In the genomic region with DNA sequence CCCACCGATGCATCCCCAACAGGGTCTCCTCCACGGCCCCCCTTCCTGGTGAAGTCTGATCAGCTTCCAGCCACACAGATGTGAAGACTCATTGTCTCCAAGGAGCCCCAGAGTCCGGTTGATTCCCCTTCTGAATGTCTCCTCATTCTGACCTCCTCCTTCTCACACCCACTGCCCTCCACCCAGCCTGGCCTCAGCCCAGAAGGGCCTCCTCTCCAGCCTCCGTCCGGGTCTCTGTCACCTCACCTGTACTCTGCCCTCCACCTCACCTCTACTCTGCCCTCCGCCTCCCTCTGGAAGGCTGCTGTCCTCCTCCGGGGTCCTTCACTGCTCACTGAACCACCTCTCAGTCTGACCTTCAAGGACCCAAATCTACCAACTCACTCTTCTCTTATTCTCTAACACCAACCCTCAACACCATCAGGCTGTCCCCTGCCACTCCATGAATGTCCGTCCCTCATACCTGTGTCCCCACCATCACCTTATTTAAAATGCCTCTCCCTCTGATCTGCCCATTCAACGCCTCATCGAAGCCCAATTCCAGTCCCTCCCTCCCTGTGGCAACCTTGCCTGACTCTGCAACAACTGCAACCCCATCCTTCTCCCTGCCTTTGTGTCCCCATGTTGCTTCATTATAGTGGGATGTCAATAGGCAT, we compare ENCODE assay signal across 9 cellular contexts.
DNase-seq lines count a peak whose midpoint lies in the region; ATAC-seq and TF ChIP-seq lines count a peak whose summit lies in the region.
"Had no signal": no experiment of that assay in that cellular context is flagged by ENCODE, and none has a peak within 500 bp of the region (broad histone marks: within the 10 kb centered on the region; RNA-seq: fewer than 3 reads in every experiment).

No MANE protein-coding gene starts in this region.

- ATAC-seq in GM18517 (IDR thresholded peaks at IDR 0.05; ENCODE audit: unreplicated experiment) (peak; percentile 2), HG02938 (IDR thresholded peaks at IDR 0.05; ENCODE audit: unreplicated experiment) (peak; percentile 6), GM21390 (IDR thresholded peaks at IDR 0.05; ENCODE audit: unreplicated experiment) (no peak)
- no peak for ATAC-seq in activated naive CD8-positive, alpha-beta T cell treated with anti-CD3 and anti-CD28 coated beads, Interleukin-2, amount 50 U/mL, for 24 hours

- no peak for TF ChIP-seq CTCF in osteocyte (IDR thresholded peaks at IDR 0.05)

- DNase-seq in activated naive CD8-positive, alpha-beta T cell treated with anti-CD3 and anti-CD28 coated beads, Interleukin-2, amount 50 U/mL, for 24 hours: no peak
- DNase-seq in osteocyte (ENCODE audit: extremely low spot score, unreplicated experiment) (no peak), HCEC 1CT (no peak), SHP77 treated with DMSO at 0.1 percent for 48 hours (lab: John Stamatoyannopoulos, UW) (no peak), amniotic stem cell (lab: John Stamatoyannopoulos, UW) (no peak)
- DNase-seq: NCI-H187 treated with DMSO at 0.1 percent for 48 hours had no signal

- peak overlapping the region; percentile 62 for H3K4me3 Mint-ChIP-seq in activated naive CD8-positive, alpha-beta T cell treated with anti-CD3 and anti-CD28 coated beads, Interleukin-2, amount 50 U/mL, for 24 hours
- H3K4me3 Mint-ChIP-seq in osteocyte (ENCODE audit: unreplicated experiment): no peak overlapping the region

- H3K4me1 Mint-ChIP-seq in activated naive CD8-positive, alpha-beta T cell treated with anti-CD3 and anti-CD28 coated beads, Interleukin-2, amount 50 U/mL, for 24 hours: peaks cover 62% of the 10 kb centered on the region
- peaks cover 38% of the 10 kb centered on the region for H3K4me1 Mint-ChIP-seq in osteocyte (ENCODE audit: unreplicated experiment)

- H3K27ac Mint-ChIP-seq in activated naive CD8-positive, alpha-beta T cell treated with anti-CD3 and anti-CD28 coated beads, Interleukin-2, amount 50 U/mL, for 24 hours: peak overlapping the region; percentile 91
- peak overlapping the region; percentile 94 for H3K27ac Mint-ChIP-seq in osteocyte (ENCODE audit: unreplicated experiment)

- no peaks in the 10 kb centered on the region for H3K9me3 Mint-ChIP-seq in activated naive CD8-positive, alpha-beta T cell treated with anti-CD3 and anti-CD28 coated beads, Interleukin-2, amount 50 U/mL, for 24 hours
- no peaks in the 10 kb centered on the region for H3K9me3 Mint-ChIP-seq in osteocyte (ENCODE audit: unreplicated experiment)

- no peaks in the 10 kb centered on the region for H3K27me3 Mint-ChIP-seq in activated naive CD8-positive, alpha-beta T cell treated with anti-CD3 and anti-CD28 coated beads, Interleukin-2, amount 50 U/mL, for 24 hours
- H3K27me3 Mint-ChIP-seq in osteocyte (ENCODE audit: unreplicated experiment): no peaks in the 10 kb centered on the region

- no peaks in the 10 kb centered on the region for H3K36me3 Mint-ChIP-seq in activated naive CD8-positive, alpha-beta T cell treated with anti-CD3 and anti-CD28 coated beads, Interleukin-2, amount 50 U/mL, for 24 hours (ENCODE audit: low read depth)
- no peaks in the 10 kb centered on the region for H3K36me3 Mint-ChIP-seq in osteocyte (ENCODE audit: unreplicated experiment)

Comparison
In these comparisons a context has a peak if more than half of its experiments do, and no peak if none do; other contexts are left out.
1. ATAC-seq: peak in GM18517 (single experiment) and HG02938 (single experiment); none in activated naive CD8-positive, alpha-beta T cell treated with anti-CD3 and anti-CD28 coated beads, Interleukin-2, amount 50 U/mL, for 24 hours (single experiment) and GM21390 (single experiment).